Comparison of ENCODE assay signal across 9 cellular contexts in genomic region chr21:14403681-14404318, GRCh38. TPM values are rescaled to one million over a fixed set of nuclear protein-coding genes. Genes with fewer than 3 reads are reported as not detected.
DNase-seq lines count a peak whose midpoint lies in the region; ATAC-seq, FAIRE-seq and TF ChIP-seq lines count a peak whose summit lies in the region.
"Had no signal": no experiment of that assay in that cellular context is flagged by ENCODE, and none has a peak within 500 bp of the region (broad histone marks: within the 10 kb centered on the region; RNA-seq: fewer than 3 reads in every experiment).

No MANE protein-coding gene starts in this region.

- H4K20me1 ChIP-seq in OCI-LY7 (ENCODE audit: insufficient read depth, low read length) = no peaks in the 10 kb centered on the region
- H4K20me1 ChIP-seq in endothelial cell of umbilical vein (replicated peaks; ENCODE audit: control insufficient read depth, extremely low read depth, insufficient read depth, low read length) = no peaks in the 10 kb centered on the region
- H4K20me1 ChIP-seq in osteoblast (ENCODE audit: insufficient read depth, low read length) = no peaks in the 10 kb centered on the region
- H4K20me1 ChIP-seq: BLaER1 had no signal

- H3K79me2 ChIP-seq in OCI-LY7 (ENCODE audit: insufficient read depth, low read depth, low read length) (no peaks in the 10 kb centered on the region), endothelial cell of umbilical vein (ENCODE audit: control insufficient read depth, insufficient read depth, low read length) (no peaks in the 10 kb centered on the region), osteoblast (ENCODE audit: insufficient read depth, low read length) (no peaks in the 10 kb centered on the region)

- DNase-seq in NCI-H2029 treated with DMSO at 0.1 percent for 48 hours (lab: John Stamatoyannopoulos, UW) (peak; percentile 13), NCI-H2029 (lab: John Stamatoyannopoulos, UW) (no peak), HFF-Myc (ENCODE audit: extremely low read depth, low read depth) (peak; percentile 10), OCI-LY7 (ENCODE audit: low spot score) (peak; percentile 45), endothelial cell of umbilical vein (ENCODE audit: low read depth, low spot score) (peak; percentile 45), osteoblast (ENCODE audit: insufficient read length, low spot score, missing footprints) (peak; percentile 56)
- DNase-seq in activated effector memory CD4-positive, alpha-beta T cell treated with Interleukin-2 at 50 U/mL for 16 hours = no peak

- H3K27me3 ChIP-seq in endothelial cell of umbilical vein (ENCODE audit: control insufficient read depth in 2 of 2, insufficient read depth in 2 of 2, low read length in 2 of 2) (no peaks in the 10 kb centered on the region), osteoblast (ENCODE audit: insufficient read depth, low read length) (no peaks in the 10 kb centered on the region)
- H3K27me3 ChIP-seq: BLaER1 had no signal

- CTCF ChIA-PET in OCI-LY7 (lab: Charles Lee; ENCODE audit: unreplicated experiment) (no interaction called here), endothelial cell of umbilical vein (lab: Charles Lee) (interaction anchor here (0.7 to 1.8 kb wide), 15 partner anchors 10 to 1188 kb away, joined by 3 to 15 read pairs (median 5); partner anchors contain the start of gene HSPA13)

- H3K4me2 ChIP-seq in OCI-LY7 (ENCODE audit: low read length) = no peak overlapping the region
- H3K4me2 ChIP-seq in endothelial cell of umbilical vein (ENCODE audit: insufficient read depth, low read length) = no peak overlapping the region
- no peak overlapping the region for H3K4me2 ChIP-seq in osteoblast (ENCODE audit: insufficient read depth, low read length)
- H3K4me2 ChIP-seq: BLaER1 had no signal

- H2AFZ ChIP-seq in OCI-LY7 (ENCODE audit: low read length) (no peak overlapping the region), endothelial cell of umbilical vein (ENCODE audit: low read depth, low read length) (no peak overlapping the region), osteoblast (ENCODE audit: low read length) (no peak overlapping the region)

- no peaks in the 10 kb centered on the region for H3K36me3 ChIP-seq in OCI-LY7 (ENCODE audit: insufficient read depth, low read length)
- no peaks in the 10 kb centered on the region for H3K36me3 ChIP-seq in endothelial cell of umbilical vein (ENCODE audit: control insufficient read depth in 2 of 2, extremely low read depth in 1 of 2, insufficient read depth in 2 of 2, low read length in 2 of 2)
- H3K36me3 ChIP-seq in osteoblast (ENCODE audit: insufficient read depth, low read length) = no peaks in the 10 kb centered on the region
- H3K36me3 ChIP-seq: BLaER1 had no signal

- dilution Hi-C loops in endothelial cell of umbilical vein (cut with MboI; ENCODE audit: extremely low pct_ligation_motif_present, low sequenced_read_pairs) = no loop called here

- ATAC-seq in GM18873 (IDR thresholded peaks at IDR 0.05; ENCODE audit: low FRiP score, unreplicated experiment) = no peak

- H3K9me2 ChIP-seq in OCI-LY7 (ENCODE audit: insufficient read depth, low read length) = no peaks in the 10 kb centered on the region

- BruUV-seq in OCI-LY7 (replicated peaks; lab: Mats Ljungman, UMichigan) (no TSS peak), endothelial cell of umbilical vein (replicated peaks; lab: Mats Ljungman, UMichigan) (no TSS peak)

- no peak overlapping the region for H3K4me3 ChIP-seq in HFF-Myc (replicated peaks; ENCODE audit: low read depth, low read length)
- no peak overlapping the region for H3K4me3 ChIP-seq in OCI-LY7 (ENCODE audit: low read depth, low read length, poor library complexity, severe bottlenecking)
- no peak overlapping the region for H3K4me3 ChIP-seq in endothelial cell of umbilical vein (replicated peaks in 1 of 3; ENCODE audit: insufficient read depth in 1 of 3, low read depth in 1 of 3, low read length in 3 of 3)
- no peak overlapping the region for H3K4me3 ChIP-seq in osteoblast (ENCODE audit: insufficient read depth, low read length)
- H3K4me3 ChIP-seq: BLaER1 had no signal

- H3K9me1 ChIP-seq in endothelial cell of umbilical vein (replicated peaks; ENCODE audit: control insufficient read depth, extremely low read depth, insufficient read depth, low read length) = no peaks in the 10 kb centered on the region

- no peaks in the 10 kb centered on the region for H3K4me1 ChIP-seq in OCI-LY7 (ENCODE audit: insufficient read depth, low read length, poor library complexity, severe bottlenecking)
- H3K4me1 ChIP-seq in endothelial cell of umbilical vein (ENCODE audit: control insufficient read depth, extremely low read depth, insufficient read depth, low read length) = no peaks in the 10 kb centered on the region
- no peaks in the 10 kb centered on the region for H3K4me1 ChIP-seq in osteoblast (ENCODE audit: insufficient read depth, low read length)
- H3K4me1 ChIP-seq: BLaER1 had no signal

- intact Hi-C loops in OCI-LY7 (cut with micrococcal nuclease; ENCODE audit: unreplicated experiment) = loop anchor here (1.0 to 10.0 kb wide), 3 partner anchors 335 to 461 kb away; no protein-coding TSS in a partner anchor
- intact Hi-C loops in endothelial cell of umbilical vein (cut with micrococcal nuclease) = loop anchor here (2.0 to 10.0 kb wide), 6 partner anchors 145 to 1191 kb away; no protein-coding TSS in a partner anchor

- TF ChIP-seq CTCF in HFF-Myc (IDR thresholded peaks at IDR 0.05; ENCODE audit: low read depth, low read length, missing control alignments) (peak; percentile 41), OCI-LY7 (conservative IDR thresholded peaks at IDR 0.05; ENCODE audit: low read length) (peak; percentile 87), endothelial cell of umbilical vein (IDR thresholded peaks at IDR 0.05; ENCODE audit: extremely low read depth in 1 of 2, insufficient read depth in 1 of 2, low read depth in 1 of 2, low read length in 2 of 2) (peak; percentile 33 to 49), osteoblast (IDR thresholded peaks at IDR 0.05; ENCODE audit: extremely low read depth, low read depth, low read length) (peak; percentile 59)

- H3K27ac ChIP-seq in OCI-LY7 (ENCODE audit: low read depth, low read length, poor library complexity, severe bottlenecking) (no peak overlapping the region), endothelial cell of umbilical vein (ENCODE audit: insufficient read depth, low read depth, low read length) (no peak overlapping the region), osteoblast (ENCODE audit: low read depth, low read length) (no peak overlapping the region)
- H3K27ac ChIP-seq: BLaER1 had no signal

- POLR2A ChIA-PET in OCI-LY7 (lab: Charles Lee) (interaction anchor here (0.7 kb wide), 2 partner anchors 53 to 84 kb away, joined by 3 to 5 read pairs; no protein-coding TSS in a partner anchor), endothelial cell of umbilical vein (lab: Charles Lee) (no interaction called here)

- H3K9me3 ChIP-seq in OCI-LY7 (ENCODE audit: low read length) (no peaks in the 10 kb centered on the region), endothelial cell of umbilical vein (replicated peaks; ENCODE audit: control insufficient read depth, insufficient read depth, low read length) (no peaks in the 10 kb centered on the region), osteoblast (ENCODE audit: low read depth, low read length) (no peaks in the 10 kb centered on the region)
- H3K9me3 ChIP-seq: BLaER1 had no signal

- peak; percentile 86 for FAIRE-seq in endothelial cell of umbilical vein (lab: Jason Lieb, UNC)

- no peak for TF ChIP-seq POLR2A in endothelial cell of umbilical vein (IDR thresholded peaks at IDR 0.05; ENCODE audit: low read depth, low read length)

- H3K9ac ChIP-seq in endothelial cell of umbilical vein (replicated peaks; ENCODE audit: extremely low read depth, insufficient read depth, low read length) = no peak overlapping the region
- H3K9ac ChIP-seq: BLaER1 had no signal

TF ChIP-seq in endothelial cell of umbilical vein, 7 proteins besides CTCF, POLR2A, EP300 and RAD21:
- TF ChIP-seq POLR2AphosphoS5 (IDR thresholded peaks at IDR 0.05; ENCODE audit: insufficient read depth, low read depth, low read length) = no peak

RNA-seq across cellular contexts. Expression of gene HSPA13, which starts 20.9 kb away (rescaled TPM):
- 14.6 and 17.8 TPM in 2 replicates for total RNA-seq in OCI-LY7 (2014; rRNA removed; shearing (Covaris generic))
- total RNA-seq in OCI-LY7 (2022) = 31.7 and 33.4 TPM in 2 replicates
- total RNA-seq in endothelial cell of umbilical vein = 40.4 and 44.8 TPM in 2 replicates
- 9.5 and 11.5 TPM in 2 replicates for polyA plus RNA-seq in endothelial cell of umbilical vein
- 10.6 and 12.8 TPM in 2 replicates for polyA plus RNA-seq in endothelial cell of umbilical vein (2011; cell fraction: cytosol; rRNA removed)
- polyA plus RNA-seq in endothelial cell of umbilical vein (2011; cell fraction: nucleus; rRNA removed) = 9.6 and 15.4 TPM in 2 replicates
- 24.6 and 33.6 TPM in 2 replicates for polyA plus RNA-seq in endothelial cell of umbilical vein (2012)
- 24.9 and 25.8 TPM in 2 replicates for polyA minus RNA-seq in endothelial cell of umbilical vein
- polyA minus RNA-seq in endothelial cell of umbilical vein (2011; cell fraction: cytosol; rRNA and poly(A)+ RNA removed) = 13.8 TPM
- polyA minus RNA-seq in endothelial cell of umbilical vein (2011; cell fraction: nucleus; rRNA and poly(A)+ RNA removed) = 11.6 and 23.8 TPM in 2 replicates
- total RNA-seq in osteoblast = 68.7 and 70.9 TPM in 2 replicates

Comparison
In these comparisons a context has a peak if more than half of its experiments do, and no peak if none do; other contexts are left out.
1. DNase-seq: peak in NCI-H2029 treated with DMSO at 0.1 percent for 48 hours (single experiment), HFF-Myc (single experiment), OCI-LY7 (single experiment), endothelial cell of umbilical vein (single experiment) and osteoblast (single experiment); none in NCI-H2029 (single experiment) and activated effector memory CD4-positive, alpha-beta T cell treated with Interleukin-2 at 50 U/mL for 16 hours (single experiment).
2. Peak in every context shown above with its lines, with median percentiles within 50 percentile points of each other: CTCF ChIP-seq.